In the genomic region with DNA sequence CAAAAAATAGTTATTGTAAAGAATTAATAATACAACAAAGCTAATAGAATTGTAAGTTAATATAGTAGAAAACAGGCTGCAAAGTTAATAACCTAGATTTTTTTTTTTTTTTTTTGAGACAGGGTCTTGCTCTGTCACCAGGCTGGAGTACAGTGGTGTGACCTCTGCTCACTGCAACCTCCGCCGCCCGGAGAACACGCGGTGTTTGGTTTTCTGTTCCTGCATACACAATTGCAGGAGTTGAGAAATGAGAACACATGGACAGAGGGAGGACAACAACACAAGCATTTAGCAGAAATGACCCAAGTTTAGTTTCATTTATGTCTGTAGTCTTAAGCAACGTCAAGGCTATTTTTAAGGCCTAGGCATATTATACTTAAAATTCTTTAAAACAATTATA, we compare ENCODE assay signal across 1 cellular context.
TF ChIP-seq lines count a peak whose summit lies in the region.

No MANE protein-coding gene starts in this region.

TF ChIP-seq in HepG2, 621 proteins besides CTCF, POLR2A, EP300 and RAD21 (continued from another document):
- TF ChIP-seq CREM (IDR thresholded peaks at IDR 0.05) (no peak), CREM (CRISPR knock-in tag; IDR thresholded peaks at IDR 0.05) (no peak), HDAC1 (CRISPR knock-in tag; IDR thresholded peaks at IDR 0.05) (no peak), GMEB1 (CRISPR knock-in tag; IDR thresholded peaks at IDR 0.05; ENCODE audit: borderline replicate concordance) (no peak), MAX (IDR thresholded peaks at IDR 0.05) (peak; percentile 38; the same call in 1 of the 2 replicates), TBP (CRISPR knock-in tag; IDR thresholded peaks at IDR 0.05) (no peak), NR2C2 (CRISPR knock-in tag; IDR thresholded peaks at IDR 0.05; ENCODE audit: borderline replicate concordance) (no peak)
